ENCODE assay signal across 19 cellular contexts in genomic region chr12:39780527-39781446, GRCh38.
DNase-seq lines count a peak whose midpoint lies in the region; ATAC-seq and TF ChIP-seq lines count a peak whose summit lies in the region.
"Had no signal": no experiment of that assay in that cellular context is flagged by ENCODE, and none has a peak within 500 bp of the region (broad histone marks: within the 10 kb centered on the region; RNA-seq: fewer than 3 reads in every experiment).

No MANE protein-coding gene starts in this region.

- no peaks in the 10 kb centered on the region for H3K9me2 ChIP-seq in Loucy (replicated peaks; ENCODE audit: low read depth, low read length)

- TF ChIP-seq CTCF in Loucy (conservative IDR thresholded peaks at IDR 0.05; ENCODE audit: low read length): no peak
- no peak for TF ChIP-seq CTCF in colonic mucosa (IDR thresholded peaks at IDR 0.05)
- no peak for TF ChIP-seq CTCF in transverse colon (IDR thresholded peaks at IDR 0.05)

- H3K4me3 ChIP-seq in Loucy (ENCODE audit: low read length, poor library complexity, severe bottlenecking) (no peak overlapping the region), colonic mucosa (no peak overlapping the region), transverse colon (no peak overlapping the region)
- H3K4me3 ChIP-seq: BLaER1 treated with 17β-estradiol and CSF1 and Interleukin-3, amounts not matched to agents 10 nM and 100 nM; K562; psoas muscle; tibial nerve had no signal

- H3K4me1 ChIP-seq in Loucy (ENCODE audit: insufficient read depth, low read length, poor library complexity, severe bottlenecking): peaks cover 11% of the 10 kb centered on the region
- no peaks in the 10 kb centered on the region for H3K4me1 ChIP-seq in colonic mucosa
- H3K4me1 ChIP-seq in transverse colon: peaks cover 0 to 23% (median 20%) of the 10 kb centered on the region in 4 donors
- H3K4me1 ChIP-seq: BLaER1 treated with 17β-estradiol and CSF1 and Interleukin-3, amounts not matched to agents 10 nM and 100 nM; psoas muscle; tibial nerve had no signal

- no peak for TF ChIP-seq EP300 in transverse colon (IDR thresholded peaks at IDR 0.05; ENCODE audit: low read depth)

- in situ Hi-C loops in transverse colon (cut with MboI; ENCODE audit: low pct_ligation_motif_present in 1 of 4, low pct_unique_long_range_greater_than_20kb in 1 of 4, low sequenced_read_pairs in 3 of 4): no loop called here

- peak overlapping the region; percentile 9 for H3K4me2 ChIP-seq in Loucy (ENCODE audit: low read depth, low read length, poor library complexity, severe bottlenecking)
- H3K4me2 ChIP-seq: BLaER1 treated with 17β-estradiol and CSF1 and Interleukin-3, amounts not matched to agents 10 nM and 100 nM had no signal

- no peak for TF ChIP-seq POLR2A in transverse colon (IDR thresholded peaks at IDR 0.05)

- intact Hi-C loops in colonic mucosa (cut with DNase I) (no loop called here), transverse colon (cut with DNase I; ENCODE audit: low total_unique reads) (no loop called here)

- no peaks in the 10 kb centered on the region for H3K27me3 ChIP-seq in Loucy (ENCODE audit: insufficient read depth, low read length, poor library complexity, severe bottlenecking)
- H3K27me3 ChIP-seq in colonic mucosa: no peaks in the 10 kb centered on the region
- H3K27me3 ChIP-seq in transverse colon: no peaks in the 10 kb centered on the region
- H3K27me3 ChIP-seq: BLaER1 treated with 17β-estradiol and CSF1 and Interleukin-3, amounts not matched to agents 10 nM and 100 nM; tibial nerve had no signal

- H3K27ac ChIP-seq in colonic mucosa: no peak overlapping the region
- H3K27ac ChIP-seq in transverse colon: peak overlapping the region in 3 of 4 donors; percentile 5 to 28 (median 18)
- H3K27ac ChIP-seq: BLaER1 treated with 17β-estradiol and CSF1 and Interleukin-3, amounts not matched to agents 10 nM and 100 nM; HL-60; psoas muscle; RWPE1; tibial nerve had no signal

- peak; percentile 80 for DNase-seq in NCI-H69 (lab: John Stamatoyannopoulos, UW)
- DNase-seq in colonic mucosa: peak; percentile 32
- no peak for DNase-seq in transverse colon
- no peak for DNase-seq in HCEC 1CT
- DNase-seq: aorta, DMS 273 treated with DMSO at 0.1 percent for 48 hours, NCI-H524, psoas muscle, T-cell had no signal

- no peak overlapping the region; the same call in 1 of the 2 replicates for H2AFZ ChIP-seq in Loucy (ENCODE audit: low read length)

- H3K36me3 ChIP-seq in Loucy (ENCODE audit: insufficient read depth, low read length) (no peaks in the 10 kb centered on the region), colonic mucosa (no peaks in the 10 kb centered on the region), transverse colon (no peaks in the 10 kb centered on the region)
- H3K36me3 ChIP-seq: BLaER1 treated with 17β-estradiol and CSF1 and Interleukin-3, amounts not matched to agents 10 nM and 100 nM had no signal

- no peaks in the 10 kb centered on the region for H3F3A ChIP-seq in Loucy (ENCODE audit: low read depth)

- no peaks in the 10 kb centered on the region for H3K9me3 ChIP-seq in Loucy (ENCODE audit: insufficient read depth, low read depth, low read length)
- H3K9me3 ChIP-seq in colonic mucosa: no peaks in the 10 kb centered on the region
- H3K9me3 ChIP-seq in transverse colon: no peaks in the 10 kb centered on the region
- H3K9me3 ChIP-seq: psoas muscle had no signal

- WGBS in transverse colon (ENCODE audit: low coverage in 1 of 2), 2 donors: 49 to 66% methylated on average over 4 to 6 of the region's 6 CpGs

- no peaks in the 10 kb centered on the region for H3K79me2 ChIP-seq in Loucy (ENCODE audit: insufficient read depth, low read length)

- no peaks in the 10 kb centered on the region for H4K20me1 ChIP-seq in Loucy (ENCODE audit: insufficient read depth, low read length, poor library complexity, severe bottlenecking)
- H4K20me1 ChIP-seq: BLaER1 treated with 17β-estradiol and CSF1 and Interleukin-3, amounts not matched to agents 10 nM and 100 nM had no signal

- H3K9ac ChIP-seq in Loucy (ENCODE audit: low read depth, low read length, poor library complexity, severe bottlenecking): no peak overlapping the region
- peak overlapping the region in 1 of 2 donors; percentile 15 for H3K9ac ChIP-seq in colonic mucosa (ENCODE audit: low read depth in 2 of 2, low read length in 2 of 2)
- H3K9ac ChIP-seq: BLaER1 treated with 17β-estradiol and CSF1 and Interleukin-3, amounts not matched to agents 10 nM and 100 nM had no signal

- ATAC-seq in GM19324 (IDR thresholded peaks at IDR 0.05; ENCODE audit: low FRiP score, unreplicated experiment) (no peak), GM21381 (IDR thresholded peaks at IDR 0.05; ENCODE audit: unreplicated experiment) (no peak)
- ATAC-seq: K562; psoas muscle; stimulated activated effector memory CD8-positive, alpha-beta T cell treated with anti-CD3 and anti-CD28 coated beads, Interleukin-12 subunit alpha, Interleukin-12 subunit beta, amount 100 ng/mL, for 72 hours; T-cell; WTC11 had no signal

Comparison
In these comparisons a context has a peak if more than half of its experiments do, and no peak if none do; other contexts are left out.
1. DNase-seq: peak in NCI-H69 (single experiment) and colonic mucosa (single experiment); none in transverse colon (single experiment) and HCEC 1CT (single experiment).